ENCODE assay signal across 8 cellular contexts in genomic region chr18:31942301-31942998, GRCh38. TPM values are rescaled to one million over a fixed set of nuclear protein-coding genes. Genes with fewer than 3 reads are reported as not detected.
A peak's percentile ranks its signal among the peaks of the same experiment; 100 is the strongest.
DNase-seq lines count a peak whose midpoint lies in the region; ATAC-seq and TF ChIP-seq lines count a peak whose summit lies in the region.

No MANE protein-coding gene starts in this region.

- no peaks in the 10 kb centered on the region for H3K36me3 ChIP-seq in gastroesophageal sphincter
- H3K36me3 ChIP-seq in urinary bladder (ENCODE audit: insufficient read depth): no peaks in the 10 kb centered on the region

- TF ChIP-seq POLR2A in gastroesophageal sphincter (IDR thresholded peaks at IDR 0.05): no peak

- no peaks in the 10 kb centered on the region for H3K27me3 Mint-ChIP-seq in activated T-helper 1 cell treated with anti-CD3 and anti-CD28 coated beads, Interleukin-12 subunit alpha, Interleukin-12 subunit beta, Interleukin-2, Interleukin-4 antibody, amounts not matched to agents 30 ng/mL and 10 ng/mL and 1 ng/mL, durations not matched to agents 14 hours and 24 hours and 36 hours (ENCODE audit: insufficient read depth)

- no peaks in the 10 kb centered on the region for H3K27me3 ChIP-seq in gastroesophageal sphincter

- peak overlapping the region; percentile 95 for H3K27ac Mint-ChIP-seq in activated T-helper 1 cell treated with anti-CD3 and anti-CD28 coated beads, Interleukin-12 subunit alpha, Interleukin-12 subunit beta, Interleukin-2, Interleukin-4 antibody, amounts not matched to agents 30 ng/mL and 10 ng/mL and 1 ng/mL, durations not matched to agents 14 hours and 24 hours and 36 hours

- no peaks in the 10 kb centered on the region for H3K9me3 ChIP-seq in gastroesophageal sphincter

- peak overlapping the region; percentile 97 for H3K4me3 Mint-ChIP-seq in activated T-helper 1 cell treated with anti-CD3 and anti-CD28 coated beads, Interleukin-12 subunit alpha, Interleukin-12 subunit beta, Interleukin-2, Interleukin-4 antibody, amounts not matched to agents 30 ng/mL and 10 ng/mL and 1 ng/mL, durations not matched to agents 14 hours and 24 hours and 36 hours

- H3K9me3 Mint-ChIP-seq in activated T-helper 1 cell treated with anti-CD3 and anti-CD28 coated beads, Interleukin-12 subunit alpha, Interleukin-12 subunit beta, Interleukin-2, Interleukin-4 antibody, amounts not matched to agents 30 ng/mL and 10 ng/mL and 1 ng/mL, durations not matched to agents 14 hours and 24 hours and 36 hours: no peaks in the 10 kb centered on the region

- WGBS in gastroesophageal sphincter (ENCODE audit: low coverage in 1 of 2), 2 donors: 1% methylated on average over 10 of the region's 63 CpGs; no CpG with 5 or more reads in 1 of the 2 donors
- WGBS in urinary bladder: under 1% methylated on average over 63 of the region's 63 CpGs

- TF ChIP-seq CTCF in gastroesophageal sphincter (IDR thresholded peaks at IDR 0.05) (peak in 1 of 4 experiments; percentile 1), omental fat pad (IDR thresholded peaks at IDR 0.05) (no peak)

- DNase-seq in Right ventricle myocardium inferior (ENCODE audit: missing footprints) (no peak), cardiac septum (ENCODE audit: low spot score) (no peak), NCI-H1092 treated with DMSO at 0.1 percent for 48 hours (lab: John Stamatoyannopoulos, UW) (peak; percentile 72), omental fat pad (ENCODE audit: low spot score) (peak; percentile 30)
- DNase-seq in activated T-helper 1 cell treated with anti-CD3 and anti-CD28 coated beads, Interleukin-12 subunit alpha, Interleukin-12 subunit beta, Interleukin-2, Interleukin-4 antibody, amounts not matched to agents 30 ng/mL and 10 ng/mL and 1 ng/mL, durations not matched to agents 14 hours and 24 hours and 36 hours (ENCODE audit: low spot score): no peak

- no peak for TF ChIP-seq EP300 in gastroesophageal sphincter (IDR thresholded peaks at IDR 0.05)

- intact Hi-C loops in Right ventricle myocardium inferior (cut with DNase I): loop anchor here (2.0 to 5.0 kb wide), 2 partner anchors 35 to 150 kb away; no protein-coding TSS in a partner anchor
- intact Hi-C loops in cardiac septum (cut with DNase I): loop anchor here (5.0 kb wide), 1 partner anchor 150 kb away; the partner anchor contains the start of gene RNF138
- intact Hi-C loops in activated T-helper 1 cell treated with anti-CD3 and anti-CD28 coated beads, Interleukin-12 subunit alpha, Interleukin-12 subunit beta, Interleukin-2, Interleukin-4 antibody, amounts not matched to agents 30 ng/mL and 10 ng/mL and 1 ng/mL, durations not matched to agents 14 hours and 24 hours and 36 hours (cut with micrococcal nuclease): loop anchor here (2.0 to 5.0 kb wide), 2 partner anchors 98 to 530 kb away; partner anchors contain the start of gene GAREM1

- H3K4me3 ChIP-seq in gastroesophageal sphincter (peak overlapping the region; percentile 52 to 63), urinary bladder (ENCODE audit: low read depth, low read length) (peak overlapping the region; percentile 81)

- H3K27ac ChIP-seq in gastroesophageal sphincter (peak overlapping the region; percentile 60 to 97 (median 90)), urinary bladder (ENCODE audit: low read depth) (peak overlapping the region; percentile 68)

- H3K36me3 Mint-ChIP-seq in activated T-helper 1 cell treated with anti-CD3 and anti-CD28 coated beads, Interleukin-12 subunit alpha, Interleukin-12 subunit beta, Interleukin-2, Interleukin-4 antibody, amounts not matched to agents 30 ng/mL and 10 ng/mL and 1 ng/mL, durations not matched to agents 14 hours and 24 hours and 36 hours (ENCODE audit: low read depth): peaks cover 1% of the 10 kb centered on the region

- H3K4me1 Mint-ChIP-seq in activated T-helper 1 cell treated with anti-CD3 and anti-CD28 coated beads, Interleukin-12 subunit alpha, Interleukin-12 subunit beta, Interleukin-2, Interleukin-4 antibody, amounts not matched to agents 30 ng/mL and 10 ng/mL and 1 ng/mL, durations not matched to agents 14 hours and 24 hours and 36 hours (ENCODE audit: low read depth): peaks cover 44% of the 10 kb centered on the region

- ATAC-seq in Right ventricle myocardium inferior (peak; percentile 55), HG02759 (IDR thresholded peaks at IDR 0.05; ENCODE audit: unreplicated experiment) (peak; percentile 34), gastroesophageal sphincter (peak; percentile 69), omental fat pad (ENCODE audit: low FRiP score) (peak; percentile 65)

- peaks cover 2 to 55% (median 20%) of the 10 kb centered on the region in 3 donors for H3K4me1 ChIP-seq in gastroesophageal sphincter
- H3K4me1 ChIP-seq in urinary bladder (ENCODE audit: insufficient read depth): peaks cover 1% of the 10 kb centered on the region

RNA-seq across cellular contexts. Expression of gene TRAPPC8, which starts 0.5 kb away (rescaled TPM):
- total RNA-seq in Right ventricle myocardium inferior: 30.9 TPM
- 30.1 TPM for total RNA-seq in cardiac septum
- total RNA-seq in activated T-helper 1 cell treated with anti-CD3 and anti-CD28 coated beads, Interleukin-12 subunit alpha, Interleukin-12 subunit beta, Interleukin-2, Interleukin-4 antibody, amounts not matched to agents 30 ng/mL and 10 ng/mL and 1 ng/mL, durations not matched to agents 14 hours and 24 hours and 36 hours: 36.7 and 41.6 TPM in 2 replicates
- total RNA-seq in gastroesophageal sphincter: 10 to 100 TPM; 40.0 to 62.4 (median 42.5) TPM
- 10 to 100 TPM; 36.2 to 45.7 (median 36.9) TPM for total RNA-seq in omental fat pad
- total RNA-seq in urinary bladder: 119 TPM
- 18.2 TPM for polyA plus RNA-seq in urinary bladder

Comparison
In these comparisons a context has a peak if more than half of its experiments do, and no peak if none do; other contexts are left out.
1. DNase-seq: peak in NCI-H1092 treated with DMSO at 0.1 percent for 48 hours (single experiment) and omental fat pad (single experiment); none in Right ventricle myocardium inferior (single experiment), cardiac septum (single experiment) and activated T-helper 1 cell treated with anti-CD3 and anti-CD28 coated beads, Interleukin-12 subunit alpha, Interleukin-12 subunit beta, Interleukin-2, Interleukin-4 antibody, amounts not matched to agents 30 ng/mL and 10 ng/mL and 1 ng/mL, durations not matched to agents 14 hours and 24 hours and 36 hours (single experiment).
2. Peak in every context shown above with its lines, with median percentiles within 50 percentile points of each other: ATAC-seq.